ENCODE assay signal across 12 cellular contexts in the genomic region with DNA sequence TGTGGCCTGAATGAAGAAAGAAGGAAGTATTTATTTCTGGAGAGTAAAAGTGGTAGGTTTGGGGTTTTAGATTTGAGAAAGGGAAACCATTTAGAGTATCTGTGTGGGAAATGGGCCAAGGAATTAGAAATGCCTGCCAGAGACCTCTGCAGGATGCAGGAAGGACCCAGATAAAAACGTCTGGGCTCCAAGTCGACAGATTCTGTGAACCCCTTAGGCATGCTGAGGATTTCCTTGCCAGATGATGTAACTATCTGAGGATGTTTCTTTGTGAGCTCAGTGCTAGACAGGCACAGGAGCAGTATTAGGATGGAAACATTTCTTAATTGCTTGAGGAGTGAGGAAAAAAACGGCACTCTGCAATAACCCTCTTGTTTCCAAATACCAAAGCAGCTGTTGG.
DNase-seq lines count a peak whose midpoint lies in the region; ATAC-seq, FAIRE-seq and TF ChIP-seq lines count a peak whose summit lies in the region.
"Had no signal": no experiment of that assay in that cellular context is flagged by ENCODE, and none has a peak within 500 bp of the region (broad histone marks: within the 10 kb centered on the region; RNA-seq: fewer than 3 reads in every experiment).

No MANE protein-coding gene starts in this region.

- H3K36me3 Mint-ChIP-seq in astrocyte (ENCODE audit: low read depth, unreplicated experiment): no peaks in the 10 kb centered on the region

- H3K27ac Mint-ChIP-seq in astrocyte (ENCODE audit: unreplicated experiment): peak overlapping the region; percentile 96
- peak overlapping the region in 1 of 2 donors; percentile 82 for H3K27ac Mint-ChIP-seq in stimulated activated naive CD8-positive, alpha-beta T cell treated with anti-CD3 and anti-CD28 coated beads, Interleukin-15, amount 100 ng/mL, for 72 hours

- H3K27ac ChIP-seq in HEK293 (ENCODE audit: extremely low read depth, low read depth, low read length) (no peak overlapping the region; the same call in 1 of the 2 replicates), astrocyte (ENCODE audit: low read depth, low read length) (no peak overlapping the region)
- H3K27ac ChIP-seq: psoas muscle, WERI-Rb-1 had no signal

- H3K79me2 ChIP-seq in astrocyte (ENCODE audit: insufficient read depth, low read length): no peaks in the 10 kb centered on the region

- H3K4me2 ChIP-seq in astrocyte (ENCODE audit: low read length): no peak overlapping the region

- no peaks in the 10 kb centered on the region for H3K27me3 Mint-ChIP-seq in astrocyte (ENCODE audit: low read depth, unreplicated experiment)
- no peaks in the 10 kb centered on the region for H3K27me3 Mint-ChIP-seq in stimulated activated naive CD8-positive, alpha-beta T cell treated with anti-CD3 and anti-CD28 coated beads, Interleukin-15, amount 100 ng/mL, for 72 hours

- H4K20me1 ChIP-seq in astrocyte (ENCODE audit: insufficient read depth, low read length): no peaks in the 10 kb centered on the region

- CTCF ChIA-PET in HEK293 (lab: Yijun Ruan, JAX): interaction anchor here (0.5 to 1.0 kb wide), 4 partner anchors 140 to 1108 kb away, joined by 3 to 4 read pairs (median 3); no protein-coding TSS in a partner anchor

- intact Hi-C loops in Right ventricle myocardium superior (cut with DNase I): no loop called here

- ATAC-seq in Right ventricle myocardium superior (ENCODE audit: poor library complexity) (peak; percentile 24), GM21825 (IDR thresholded peaks at IDR 0.05; ENCODE audit: unreplicated experiment) (no peak), GM19397 (IDR thresholded peaks at IDR 0.05; ENCODE audit: unreplicated experiment) (no peak)
- ATAC-seq in stimulated activated naive CD8-positive, alpha-beta T cell treated with anti-CD3 and anti-CD28 coated beads, Interleukin-15, amount 100 ng/mL, for 72 hours: peak; percentile 40
- ATAC-seq: psoas muscle had no signal

- H3K4me1 Mint-ChIP-seq in astrocyte (ENCODE audit: low read depth, unreplicated experiment): peaks cover 27% of the 10 kb centered on the region
- H3K4me1 Mint-ChIP-seq in stimulated activated naive CD8-positive, alpha-beta T cell treated with anti-CD3 and anti-CD28 coated beads, Interleukin-15, amount 100 ng/mL, for 72 hours: peaks cover 14% of the 10 kb centered on the region

- no peaks in the 10 kb centered on the region for H3K27me3 ChIP-seq in astrocyte (ENCODE audit: insufficient read depth, low read length)

- POLR2A ChIA-PET in HEK293 (lab: Yijun Ruan, JAX): no interaction called here

- H3K4me3 ChIP-seq in HEK293 (ENCODE audit: low read depth, low read length) (no peak overlapping the region), astrocyte (ENCODE audit: insufficient read depth, low read depth, low read length) (no peak overlapping the region)
- H3K4me3 ChIP-seq: psoas muscle had no signal

- no peak overlapping the region for H3K9ac ChIP-seq in astrocyte (ENCODE audit: low read length)

- peak; percentile 77 for DNase-seq in astrocyte (ENCODE audit: low read depth)
- DNase-seq in Right ventricle myocardium superior: no peak
- DNase-seq in stimulated activated naive CD8-positive, alpha-beta T cell treated with anti-CD3 and anti-CD28 coated beads, Interleukin-15, amount 100 ng/mL, for 72 hours: no peak
- no peak for DNase-seq in cerebellar nuclear complex (lab: John Stamatoyannopoulos, UW)
- DNase-seq in activated CD4-positive, alpha-beta T cell treated with anti-CD3 and anti-CD28 coated beads, Interleukin-2, amount 50 U/mL, for 48 hours: no peak
- DNase-seq: anterior cingulate cortex, KG1, psoas muscle had no signal

- H3K4me1 ChIP-seq in HEK293 (ENCODE audit: control insufficient read depth, insufficient read depth, low read length) (peaks cover 36% of the 10 kb centered on the region), astrocyte (ENCODE audit: insufficient read depth, low read length) (no peaks in the 10 kb centered on the region)

- no peak for TF ChIP-seq CTCF in HEK293 (tag by site-specific recombination; IDR thresholded peaks at IDR 0.05)
- TF ChIP-seq CTCF in astrocyte (IDR thresholded peaks at IDR 0.05; ENCODE audit: insufficient read depth, low read depth, low read length): no peak

- FAIRE-seq in astrocyte (lab: Jason Lieb, UNC): no peak

- no peak overlapping the region for H3K4me3 Mint-ChIP-seq in astrocyte (ENCODE audit: unreplicated experiment)
- peak overlapping the region in 1 of 2 donors; percentile 3 for H3K4me3 Mint-ChIP-seq in stimulated activated naive CD8-positive, alpha-beta T cell treated with anti-CD3 and anti-CD28 coated beads, Interleukin-15, amount 100 ng/mL, for 72 hours

- no peak overlapping the region for H2AFZ ChIP-seq in astrocyte (ENCODE audit: low read depth, low read length)

- H3K9me3 ChIP-seq in HEK293 (ENCODE audit: control insufficient read depth, insufficient read depth, low read depth, low read length): no peaks in the 10 kb centered on the region
- no peaks in the 10 kb centered on the region for H3K9me3 ChIP-seq in astrocyte (ENCODE audit: insufficient read depth, low read depth, low read length)
- H3K9me3 ChIP-seq: psoas muscle had no signal

- H3K36me3 ChIP-seq in HEK293 (ENCODE audit: control insufficient read depth in 2 of 2, insufficient read depth in 1 of 2, low read length in 2 of 2) (no peaks in the 10 kb centered on the region), astrocyte (ENCODE audit: insufficient read depth, low read length) (no peaks in the 10 kb centered on the region)

- H3K9me3 Mint-ChIP-seq in astrocyte (ENCODE audit: unreplicated experiment): no peaks in the 10 kb centered on the region
- H3K9me3 Mint-ChIP-seq in stimulated activated naive CD8-positive, alpha-beta T cell treated with anti-CD3 and anti-CD28 coated beads, Interleukin-15, amount 100 ng/mL, for 72 hours: no peaks in the 10 kb centered on the region

TF ChIP-seq in HEK293, 187 proteins besides CTCF, POLR2A, EP300 and RAD21 (continues in another document):
- TF ChIP-seq ZBTB17 (tag by site-specific recombination; IDR thresholded peaks at IDR 0.05) (peak; percentile 75), SP7 (tag by site-specific recombination; IDR thresholded peaks at IDR 0.05) (no peak), SALL2 (tag by site-specific recombination; IDR thresholded peaks at IDR 0.05; ENCODE audit: borderline replicate concordance) (no peak), ZNF140 (tag by site-specific recombination; IDR thresholded peaks at IDR 0.05) (no peak), ZNF791 (tag by site-specific recombination; IDR thresholded peaks at IDR 0.05) (no peak), KLF8 (tag by site-specific recombination; IDR thresholded peaks at IDR 0.05) (no peak), ZNF302 (tag by site-specific recombination; IDR thresholded peaks at IDR 0.05; ENCODE audit: low read depth) (no peak), ZBTB1 (tag by site-specific recombination; IDR thresholded peaks at IDR 0.05) (no peak), ZNF660 (tag by site-specific recombination; IDR thresholded peaks at IDR 0.05) (0 out of 2 replicates have a peak, but pooled peaks have one; percentile 21), ZNF335 (tag by site-specific recombination; conservative IDR thresholded peaks at IDR 0.05) (peak; percentile 49), ZNF623 (tag by site-specific recombination; IDR thresholded peaks at IDR 0.05) (no peak), IKZF3 (tag by site-specific recombination; IDR thresholded peaks at IDR 0.05) (peak; percentile 55; the same call in 1 of the 2 replicates)
- TF ChIP-seq, protein P1, sequence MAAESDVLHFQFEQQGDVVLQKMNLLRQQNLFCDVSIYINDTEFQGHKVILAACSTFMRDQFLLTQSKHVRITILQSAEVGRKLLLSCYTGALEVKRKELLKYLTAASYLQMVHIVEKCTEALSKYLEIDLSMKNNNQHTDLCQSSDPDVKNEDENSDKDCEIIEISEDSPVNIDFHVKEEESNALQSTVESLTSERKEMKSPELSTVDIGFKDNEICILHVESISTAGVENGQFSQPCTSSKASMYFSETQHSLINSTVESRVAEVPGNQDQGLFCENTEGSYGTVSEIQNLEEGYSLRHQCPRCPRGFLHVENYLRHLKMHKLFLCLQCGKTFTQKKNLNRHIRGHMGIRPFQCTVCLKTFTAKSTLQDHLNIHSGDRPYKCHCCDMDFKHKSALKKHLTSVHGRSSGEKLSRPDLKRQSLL (tag by site-specific recombination; IDR thresholded peaks at IDR 0.05): no peak
- TF ChIP-seq, protein P2, sequence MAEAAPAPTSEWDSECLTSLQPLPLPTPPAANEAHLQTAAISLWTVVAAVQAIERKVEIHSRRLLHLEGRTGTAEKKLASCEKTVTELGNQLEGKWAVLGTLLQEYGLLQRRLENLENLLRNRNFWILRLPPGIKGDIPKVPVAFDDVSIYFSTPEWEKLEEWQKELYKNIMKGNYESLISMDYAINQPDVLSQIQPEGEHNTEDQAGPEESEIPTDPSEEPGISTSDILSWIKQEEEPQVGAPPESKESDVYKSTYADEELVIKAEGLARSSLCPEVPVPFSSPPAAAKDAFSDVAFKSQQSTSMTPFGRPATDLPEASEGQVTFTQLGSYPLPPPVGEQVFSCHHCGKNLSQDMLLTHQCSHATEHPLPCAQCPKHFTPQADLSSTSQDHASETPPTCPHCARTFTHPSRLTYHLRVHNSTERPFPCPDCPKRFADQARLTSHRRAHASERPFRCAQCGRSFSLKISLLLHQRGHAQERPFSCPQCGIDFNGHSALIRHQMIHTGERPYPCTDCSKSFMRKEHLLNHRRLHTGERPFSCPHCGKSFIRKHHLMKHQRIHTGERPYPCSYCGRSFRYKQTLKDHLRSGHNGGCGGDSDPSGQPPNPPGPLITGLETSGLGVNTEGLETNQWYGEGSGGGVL (tag by site-specific recombination; IDR thresholded peaks at IDR 0.05): no peak

Comparison
In these comparisons a context has a peak if more than half of its experiments do, and no peak if none do; other contexts are left out.
1. ATAC-seq: peak in Right ventricle myocardium superior (single experiment) and stimulated activated naive CD8-positive, alpha-beta T cell treated with anti-CD3 and anti-CD28 coated beads, Interleukin-15, amount 100 ng/mL, for 72 hours (single experiment); none in GM21825 (single experiment) and GM19397 (single experiment).